18 cellular contexts compared by ENCODE assay signal in genomic region chr13:44668707-44669106, GRCh38.
DNase-seq lines count a peak whose midpoint lies in the region; ATAC-seq, FAIRE-seq and TF ChIP-seq lines count a peak whose summit lies in the region.
"Had no signal": no experiment of that assay in that cellular context is flagged by ENCODE, and none has a peak within 500 bp of the region (broad histone marks: within the 10 kb centered on the region; RNA-seq: fewer than 3 reads in every experiment).

No MANE protein-coding gene starts in this region.

- peak overlapping the region; percentile 49; the same call in 1 of the 2 replicates for H4K5ac ChIP-seq in IMR-90 (ENCODE audit: low read depth, low read length)

- in situ Hi-C loops in IMR-90 (cut with MboI; ENCODE audit: low sequenced_read_pairs), result no loop called here

- H3K9ac ChIP-seq in IMR-90 (ENCODE audit: low read depth, low read length), result no peak overlapping the region
- H3K9ac ChIP-seq in astrocyte (ENCODE audit: low read length), result peak overlapping the region; percentile 39

- FAIRE-seq in astrocyte (lab: Jason Lieb, UNC), result peak; percentile 58

- TF ChIP-seq CTCF in AG04449 (IDR thresholded peaks at IDR 0.05; ENCODE audit: insufficient read depth, low read length, missing control alignments), result no peak
- TF ChIP-seq CTCF in IMR-90 (conservative IDR thresholded peaks at IDR 0.05; ENCODE audit: low read depth, low read length), result no peak
- no peak for TF ChIP-seq CTCF in astrocyte (IDR thresholded peaks at IDR 0.05; ENCODE audit: insufficient read depth, low read depth, low read length)
- no peak for TF ChIP-seq CTCF in fibroblast of mammary gland (conservative IDR thresholded peaks at IDR 0.05; ENCODE audit: control insufficient read depth, insufficient read depth, low read depth, low read length)
- no peak for TF ChIP-seq CTCF in ovary (IDR thresholded peaks at IDR 0.05)

- peak overlapping the region; percentile 67 for H2BK5ac ChIP-seq in IMR-90 (ENCODE audit: low read depth, low read length, poor library complexity, severe bottlenecking)

- WGBS in IMR-90 (ENCODE audit: extremely low coverage in 2 of 2, insufficient read length in 1 of 2), 2 experiments, result no CpG with 5 or more reads among the region's 2 CpGs
- WGBS in ovary, 3 donors, result 72 to 75% (median 72%) methylated on average over 2 of the region's 2 CpGs

- H3K4me1 ChIP-seq in IMR-90 (ENCODE audit: control insufficient read depth, insufficient read depth, low read length) (peaks cover 19% of the 10 kb centered on the region), astrocyte (ENCODE audit: insufficient read depth, low read length) (peaks cover 27% of the 10 kb centered on the region), ovary (ENCODE audit: insufficient read depth) (no peaks in the 10 kb centered on the region)
- H3K4me1 ChIP-seq: vagina had no signal

- H3K4ac ChIP-seq in IMR-90 (ENCODE audit: low read depth, low read length), result peak overlapping the region; percentile 78

- H3K9me1 ChIP-seq in IMR-90 (ENCODE audit: insufficient read depth, low read length), result peaks cover 10% of the 10 kb centered on the region; the same call in 1 of the 2 replicates

- peaks cover 2% of the 10 kb centered on the region for H3K27me3 Mint-ChIP-seq in astrocyte (ENCODE audit: low read depth, unreplicated experiment)

- DNase-seq in AG04449 (ENCODE audit: low read depth, low spot score) (peak; percentile 63), IMR-90 (peak; percentile 86), astrocyte (ENCODE audit: low read depth) (peak; percentile 55), fibroblast of mammary gland (ENCODE audit: low read depth) (peak; percentile 29), nucleus accumbens (lab: John Stamatoyannopoulos, UW) (no peak), HK-2 (ENCODE audit: unreplicated experiment) (no peak), ovary (no peak), LoVo (ENCODE audit: low spot score) (no peak)
- DNase-seq: activated CD4-positive, alpha-beta T cell treated with anti-CD3 and anti-CD28 coated beads for 1 hour; CD4-positive, CD25-positive, alpha-beta regulatory T cell; heart left ventricle; mucosa of descending colon; NCI-H146; T1000 had no signal

- H3K36me3 ChIP-seq in IMR-90 (ENCODE audit: control insufficient read depth, insufficient read depth, low read length), result no peaks in the 10 kb centered on the region
- no peaks in the 10 kb centered on the region for H3K36me3 ChIP-seq in astrocyte (ENCODE audit: insufficient read depth, low read length)
- H3K36me3 ChIP-seq in ovary, result no peaks in the 10 kb centered on the region
- H3K36me3 ChIP-seq: heart left ventricle, suprapubic skin, vagina had no signal

- no peaks in the 10 kb centered on the region for H3K9me3 ChIP-seq in IMR-90 (ENCODE audit: control insufficient read depth, insufficient read depth, low read length)
- H3K9me3 ChIP-seq in astrocyte (ENCODE audit: insufficient read depth, low read depth, low read length), result no peaks in the 10 kb centered on the region
- no peaks in the 10 kb centered on the region for H3K9me3 ChIP-seq in ovary
- H3K9me3 ChIP-seq: heart left ventricle, mucosa of descending colon, suprapubic skin, vagina had no signal

- peak overlapping the region; percentile 90 for H3K14ac ChIP-seq in IMR-90 (replicated peaks; ENCODE audit: low read depth, low read length)

- peak overlapping the region; percentile 58; the same call in 2 of the 3 replicates for H2BK15ac ChIP-seq in IMR-90 (ENCODE audit: low read depth, low read length)

- TF ChIP-seq POLR2A in IMR-90 (IDR thresholded peaks at IDR 0.05; ENCODE audit: low read depth, low read length) (no peak), ovary (IDR thresholded peaks at IDR 0.05) (no peak)

- peak overlapping the region in 1 of 2 experiments; percentile 80; a peak in 3 of 4 replicates for H4K8ac ChIP-seq in IMR-90 (ENCODE audit: low read depth in 2 of 2, low read length in 2 of 2)

- no TSS peak for BruUV-seq in IMR-90 (replicated peaks; lab: Mats Ljungman, UMichigan)

- TF ChIP-seq EP300 in ovary (IDR thresholded peaks at IDR 0.05), result no peak

- POLR2A ChIA-PET in AG04449 (lab: Yijun Ruan, JAX), result interaction anchor here (0.5 to 3.2 kb wide), 2 partner anchors 45 to 96 kb away, joined by 5 to 14 read pairs; no protein-coding TSS in a partner anchor
- POLR2A ChIA-PET in IMR-90 (lab: Charles Lee; ENCODE audit: unreplicated experiment), result no interaction called here

- H3K4me3 ChIP-seq in AG04449 (ENCODE audit: low read depth, low read length) (no peak overlapping the region), IMR-90 (ENCODE audit: insufficient read depth, low read depth, low read length) (no peak overlapping the region), astrocyte (ENCODE audit: insufficient read depth, low read depth, low read length) (no peak overlapping the region), fibroblast of mammary gland (ENCODE audit: control insufficient read depth, low read depth, low read length) (no peak overlapping the region), ovary (no peak overlapping the region)
- H3K4me3 ChIP-seq: mucosa of descending colon, suprapubic skin, vagina had no signal

- H3K4me2 ChIP-seq in IMR-90 (ENCODE audit: low read depth, low read length) (peak overlapping the region; percentile 85; the same call in 1 of the 2 replicates), astrocyte (ENCODE audit: low read length) (peak overlapping the region; percentile 77)

- H3K9me3 Mint-ChIP-seq in astrocyte (ENCODE audit: unreplicated experiment), result no peaks in the 10 kb centered on the region
- H3K9me3 Mint-ChIP-seq: activated naive CD4-positive, alpha-beta T cell treated with anti-CD3 and anti-CD28 coated beads, Interleukin-2, amount 50 U/mL, for 72 hours; CD4-positive, CD25-positive, alpha-beta regulatory T cell had no signal

- TF ChIP-seq RAD21 in IMR-90 (IDR thresholded peaks at IDR 0.05; ENCODE audit: low read length), result no peak

- 0 out of 4 replicates have a peak, but pooled peaks cover 0 to 4% of the 10 kb centered on the region in 2 experiments for H3K79me1 ChIP-seq in IMR-90 (ENCODE audit: low read depth in 1 of 2, low read length in 2 of 2)

- no peak overlapping the region for H3K56ac ChIP-seq in IMR-90 (ENCODE audit: extremely low read depth, insufficient read depth, low read length)

- dilution Hi-C loops in IMR-90 (cut with HindIII; ENCODE audit: low sequenced_read_pairs, unreplicated experiment), result no loop called here

- H2AK9ac ChIP-seq in IMR-90 (replicated peaks; ENCODE audit: low read depth, low read length, poor library complexity), result peak overlapping the region; percentile 10

- peak overlapping the region; percentile 89 for H2BK20ac ChIP-seq in IMR-90 (ENCODE audit: low read depth, low read length)

- H3K27ac Mint-ChIP-seq in astrocyte (ENCODE audit: unreplicated experiment), result no peak overlapping the region
- H3K27ac Mint-ChIP-seq: activated naive CD4-positive, alpha-beta T cell treated with anti-CD3 and anti-CD28 coated beads, Interleukin-2, amount 50 U/mL, for 72 hours; CD4-positive, CD25-positive, alpha-beta regulatory T cell had no signal

- H3K18ac ChIP-seq in IMR-90 (ENCODE audit: low read depth, low read length), result peak overlapping the region; percentile 74

- no peaks in the 10 kb centered on the region for H3K79me2 ChIP-seq in astrocyte (ENCODE audit: insufficient read depth, low read length)

- CTCF ChIA-PET in AG04449 (lab: Yijun Ruan, JAX), result interaction anchor here (0.8 kb wide), 1 partner anchor 184 kb away, joined by 3 read pairs; no protein-coding TSS in a partner anchor
- CTCF ChIA-PET in IMR-90 (lab: Yijun Ruan, JAX), result interaction anchor here (1.0 kb wide), 1 partner anchor 70 kb away, joined by 3 read pairs; no protein-coding TSS in a partner anchor

- H3K27me3 ChIP-seq in IMR-90 (ENCODE audit: control insufficient read depth, insufficient read depth, low read length) (no peaks in the 10 kb centered on the region), astrocyte (ENCODE audit: insufficient read depth, low read length) (no peaks in the 10 kb centered on the region), ovary (no peaks in the 10 kb centered on the region)
- H3K27me3 ChIP-seq: heart left ventricle, suprapubic skin, vagina had no signal

- H2AK5ac ChIP-seq in IMR-90 (ENCODE audit: low read depth, low read length), result peak overlapping the region; percentile 84; the same call in 1 of the 2 replicates

- H3K36me3 Mint-ChIP-seq in astrocyte (ENCODE audit: low read depth, unreplicated experiment), result no peaks in the 10 kb centered on the region
- H3K36me3 Mint-ChIP-seq: activated naive CD4-positive, alpha-beta T cell treated with anti-CD3 and anti-CD28 coated beads, Interleukin-2, amount 50 U/mL, for 72 hours; CD4-positive, CD25-positive, alpha-beta regulatory T cell had no signal

- H4K20me1 ChIP-seq in IMR-90 (ENCODE audit: insufficient read depth, low read length) (no peaks in the 10 kb centered on the region), astrocyte (ENCODE audit: insufficient read depth, low read length) (no peaks in the 10 kb centered on the region)

- H2BK120ac ChIP-seq in IMR-90 (ENCODE audit: low read depth, low read length), result peak overlapping the region; percentile 91

- peak; percentile 68 for ATAC-seq in IMR-90 (ENCODE audit: low read depth)
- ATAC-seq: activated naive CD4-positive, alpha-beta T cell treated with anti-CD3 and anti-CD28 coated beads, Interleukin-2, amount 50 U/mL, for 72 hours; esophagus mucosa; mucosa of descending colon had no signal

- H3K23ac ChIP-seq in IMR-90 (ENCODE audit: low read depth, low read length), result peak overlapping the region; percentile 63; the same call in 1 of the 2 replicates

- intact Hi-C loops in IMR-90 (cut with micrococcal nuclease) (no loop called here), ovary (cut with DNase I) (no loop called here)

- H3K4me1 Mint-ChIP-seq in astrocyte (ENCODE audit: low read depth, unreplicated experiment), result peaks cover 6% of the 10 kb centered on the region
- H3K4me1 Mint-ChIP-seq: CD4-positive, CD25-positive, alpha-beta regulatory T cell had no signal

- no peak overlapping the region for H3K4me3 Mint-ChIP-seq in astrocyte (ENCODE audit: unreplicated experiment)
- H3K4me3 Mint-ChIP-seq: CD4-positive, CD25-positive, alpha-beta regulatory T cell had no signal

- H3K27ac ChIP-seq in IMR-90 (ENCODE audit: insufficient read depth, low read length), result peak overlapping the region; percentile 27
- H3K27ac ChIP-seq in astrocyte (ENCODE audit: low read depth, low read length), result peak overlapping the region; percentile 44
- no peak overlapping the region for H3K27ac ChIP-seq in ovary
- H3K27ac ChIP-seq: suprapubic skin, vagina had no signal

- peak overlapping the region; percentile 86 for H4K91ac ChIP-seq in IMR-90 (ENCODE audit: insufficient read depth, low read depth, low read length)

- peak overlapping the region; percentile 70 for H2AFZ ChIP-seq in IMR-90 (replicated peaks; ENCODE audit: low read length, poor library complexity)
- peak overlapping the region; percentile 23 for H2AFZ ChIP-seq in astrocyte (ENCODE audit: low read depth, low read length)

TF ChIP-seq in IMR-90, 13 proteins besides CTCF, POLR2A, EP300 and RAD21:
- TF ChIP-seq MAZ (IDR thresholded peaks at IDR 0.05; ENCODE audit: borderline replicate concordance, low read depth, low read length) (no peak), FOS (IDR thresholded peaks at IDR 0.05; ENCODE audit: low read depth, low read length) (peak; percentile 25; the same call in 1 of the 2 replicates)
TF ChIP-seq in IMR-90: peak in this region for 1.

Comparison
In these comparisons a context has a peak if more than half of its experiments do, and no peak if none do; other contexts are left out.
1. DNase-seq: peak in AG04449 (single experiment), IMR-90 (single experiment), astrocyte (single experiment) and fibroblast of mammary gland (single experiment); none in nucleus accumbens (0 of 56), HK-2 (single experiment), ovary (0 of 5) and LoVo (single experiment).
2. H3K27ac ChIP-seq: peak in IMR-90 (single experiment) and astrocyte (single experiment); none in ovary (0 of 2).